Comparison of ENCODE assay signal across 14 cellular contexts in genomic region chr11:6433998-6434650, GRCh38. TPM values are rescaled to one million over a fixed set of nuclear protein-coding genes. Genes with fewer than 3 reads are reported as not detected.
DNase-seq lines count a peak whose midpoint lies in the region; ATAC-seq and TF ChIP-seq lines count a peak whose summit lies in the region.
"Had no signal": no experiment of that assay in that cellular context is flagged by ENCODE, and none has a peak within 500 bp of the region (broad histone marks: within the 10 kb centered on the region; RNA-seq: fewer than 3 reads in every experiment).

No MANE protein-coding gene starts in this region.

- H3K27ac ChIP-seq in naive thymus-derived CD4-positive, alpha-beta T cell (ENCODE audit: low read depth, low read length): no peak overlapping the region
- H3K27ac ChIP-seq: ascending aorta, gastroesophageal sphincter had no signal

- CTCF ChIA-PET in naive thymus-derived CD4-positive, alpha-beta T cell (lab: Charles Lee): interaction anchor here (1.2 to 2.5 kb wide), 2 partner anchors 10 to 55 kb away, joined by 3 to 7 read pairs; no protein-coding TSS in a partner anchor

- no peaks in the 10 kb centered on the region for H3K9me3 ChIP-seq in mucosa of descending colon
- no peaks in the 10 kb centered on the region for H3K9me3 ChIP-seq in naive thymus-derived CD4-positive, alpha-beta T cell (ENCODE audit: control insufficient read depth in 2 of 3, low read length in 3 of 3)
- H3K9me3 ChIP-seq: ascending aorta, gastroesophageal sphincter had no signal

- peak overlapping the region in 2 of 9 donors; percentile 28 to 63 for H3K27ac Mint-ChIP-seq in naive thymus-derived CD4-positive, alpha-beta T cell
- H3K27ac Mint-ChIP-seq: B cell had no signal

- H3K4me3 ChIP-seq in LNCaP clone FGC (ENCODE audit: low read depth, low read length) (no peak overlapping the region), mucosa of descending colon (no peak overlapping the region)
- H3K4me3 ChIP-seq in naive thymus-derived CD4-positive, alpha-beta T cell (ENCODE audit: low read length): no peak overlapping the region
- H3K4me3 ChIP-seq: ascending aorta, gastroesophageal sphincter had no signal

- peak; percentile 76 for DNase-seq in LNCaP clone FGC (ENCODE audit: low read depth)
- no peak for DNase-seq in mucosa of descending colon
- no peak for DNase-seq in naive thymus-derived CD4-positive, alpha-beta T cell
- DNase-seq: activated CD4-positive, CD25-positive, alpha-beta regulatory T cell treated with anti-CD3 and anti-CD28 coated beads, Interleukin-2, amount 50 U/mL, for 72 hours; MM.1S; NK-92 treated with Interleukin-12 subunit alpha and Interleukin-12 subunit beta, amount 100 ng/mL, for 24 hours; T-helper 1 cell had no signal

- H3K4me3 Mint-ChIP-seq in naive thymus-derived CD4-positive, alpha-beta T cell: no peak overlapping the region
- H3K4me3 Mint-ChIP-seq: B cell had no signal

- peaks cover 0 to 3% (median 0%) of the 10 kb centered on the region in 5 donors for H3K36me3 Mint-ChIP-seq in naive thymus-derived CD4-positive, alpha-beta T cell

- peaks cover 4 to 20% (median 6%) of the 10 kb centered on the region in 7 donors for H3K4me1 Mint-ChIP-seq in naive thymus-derived CD4-positive, alpha-beta T cell

- no peaks in the 10 kb centered on the region for H3K9me3 Mint-ChIP-seq in naive thymus-derived CD4-positive, alpha-beta T cell

- intact Hi-C loops in mucosa of descending colon (cut with DNase I, micrococcal nuclease): no loop called here
- intact Hi-C loops in naive thymus-derived CD4-positive, alpha-beta T cell (cut with micrococcal nuclease): no loop called here

- H3K36me3 ChIP-seq in mucosa of descending colon (ENCODE audit: low read depth): no peaks in the 10 kb centered on the region
- no peaks in the 10 kb centered on the region for H3K36me3 ChIP-seq in naive thymus-derived CD4-positive, alpha-beta T cell (ENCODE audit: control insufficient read depth in 2 of 3, insufficient read depth in 3 of 3, low read length in 3 of 3)
- H3K36me3 ChIP-seq: ascending aorta, gastroesophageal sphincter had no signal

- H3K27me3 Mint-ChIP-seq in naive thymus-derived CD4-positive, alpha-beta T cell: peaks cover 0 to 4% (median 0%) of the 10 kb centered on the region in 5 donors
- H3K27me3 Mint-ChIP-seq: B cell had no signal

- POLR2A ChIA-PET in naive thymus-derived CD4-positive, alpha-beta T cell (lab: Charles Lee): interaction anchor here (0.5 to 2.0 kb wide), 4 partner anchors 15 to 85 kb away, joined by 3 to 8 read pairs (median 4); partner anchors contain the start of gene APBB1

- no peaks in the 10 kb centered on the region for H3K27me3 ChIP-seq in naive thymus-derived CD4-positive, alpha-beta T cell (ENCODE audit: control insufficient read depth in 2 of 2, insufficient read depth in 2 of 2, low read length in 2 of 2)
- H3K27me3 ChIP-seq: ascending aorta, gastroesophageal sphincter had no signal

- no peak for TF ChIP-seq CTCF in LNCaP clone FGC (IDR thresholded peaks at IDR 0.05; ENCODE audit: control insufficient read depth, extremely low read depth, insufficient read depth)
- TF ChIP-seq CTCF in mucosa of descending colon (IDR thresholded peaks at IDR 0.05): no peak

- ATAC-seq in GM18517 (IDR thresholded peaks at IDR 0.05; ENCODE audit: unreplicated experiment) (peak; percentile 58), GM21576 (IDR thresholded peaks at IDR 0.05; ENCODE audit: unreplicated experiment) (peak; percentile 39), mucosa of descending colon (peak; percentile 35), HG03039 (IDR thresholded peaks at IDR 0.05; ENCODE audit: unreplicated experiment) (no peak), HG03378 (IDR thresholded peaks at IDR 0.05; ENCODE audit: unreplicated experiment) (no peak)
- ATAC-seq in naive thymus-derived CD4-positive, alpha-beta T cell: no peak
- ATAC-seq: gastroesophageal sphincter had no signal

- no peaks in the 10 kb centered on the region for H3K4me1 ChIP-seq in mucosa of descending colon (ENCODE audit: low read depth)
- peaks cover 17% of the 10 kb centered on the region in 2 donors for H3K4me1 ChIP-seq in naive thymus-derived CD4-positive, alpha-beta T cell (ENCODE audit: control insufficient read depth in 2 of 2, insufficient read depth in 2 of 2, low read length in 2 of 2)
- H3K4me1 ChIP-seq: ascending aorta, gastroesophageal sphincter had no signal

RNA-seq across cellular contexts. Expression of gene HPX, which starts 6.7 kb away (rescaled TPM):
- 1 to 10 TPM; 2.0 to 7.0 (median 2.3) TPM for total RNA-seq in mucosa of descending colon
- 1 to 10 TPM in 4 of 5 experiments, under 1 TPM in 1; 0.56 to 7.0 (median 1.7) TPM for total RNA-seq in naive thymus-derived CD4-positive, alpha-beta T cell
- not detected for polyA plus RNA-seq in naive thymus-derived CD4-positive, alpha-beta T cell

RNA-seq across cellular contexts. Expression of gene APBB1, which starts 15.2 kb away (rescaled TPM):
- 10 to 100 TPM in 1 of 3 donors, 1 to 10 TPM in 2; 5.2 to 64.7 (median 8.3) TPM for total RNA-seq in mucosa of descending colon
- total RNA-seq in naive thymus-derived CD4-positive, alpha-beta T cell: 100 to 1,000 TPM in 3 of 5 experiments, 10 to 100 TPM in 2; 46.9 to 188 (median 154) TPM
- polyA plus RNA-seq in naive thymus-derived CD4-positive, alpha-beta T cell: 100 to 1,000 TPM; 173 to 293 TPM

RNA-seq across cellular contexts. Expression of gene TRIM3, which starts 39.6 kb away (rescaled TPM):
- 10 to 100 TPM; 28.0 to 57.8 (median 48.4) TPM for total RNA-seq in mucosa of descending colon
- 10 to 100 TPM in 4 of 5 experiments, 1 to 10 TPM in 1; 8.1 to 20.7 (median 17.2) TPM for total RNA-seq in naive thymus-derived CD4-positive, alpha-beta T cell
- polyA plus RNA-seq in naive thymus-derived CD4-positive, alpha-beta T cell: 1 to 10 TPM; 1.6 to 4.2 TPM

RNA-seq across cellular contexts. Expression of gene SMPD1, which starts 43.9 kb away (rescaled TPM):
- 10 to 100 TPM; 45.3 to 86.6 (median 62.0) TPM for total RNA-seq in mucosa of descending colon
- 10 to 100 TPM; 43.0 to 70.9 (median 55.4) TPM for total RNA-seq in naive thymus-derived CD4-positive, alpha-beta T cell
- 10 to 100 TPM; 34.5 to 36.5 TPM for polyA plus RNA-seq in naive thymus-derived CD4-positive, alpha-beta T cell

RNA-seq across cellular contexts. Expression of gene ARFIP2, which starts 47.0 kb away (rescaled TPM):
- total RNA-seq in mucosa of descending colon: 10 to 100 TPM; 52.7 to 85.0 (median 76.6) TPM
- total RNA-seq in naive thymus-derived CD4-positive, alpha-beta T cell: 10 to 100 TPM; 48.6 to 63.4 (median 53.8) TPM
- 10 to 100 TPM; 35.7 to 45.7 TPM for polyA plus RNA-seq in naive thymus-derived CD4-positive, alpha-beta T cell

Comparison
In these comparisons a context has a peak if more than half of its experiments do, and no peak if none do; other contexts are left out.
1. ATAC-seq: peak in GM18517 (single experiment), GM21576 (single experiment) and mucosa of descending colon (single experiment); none in HG03039 (single experiment), HG03378 (single experiment) and naive thymus-derived CD4-positive, alpha-beta T cell (single experiment).